8 cellular contexts compared by ENCODE assay signal in the genomic region with DNA sequence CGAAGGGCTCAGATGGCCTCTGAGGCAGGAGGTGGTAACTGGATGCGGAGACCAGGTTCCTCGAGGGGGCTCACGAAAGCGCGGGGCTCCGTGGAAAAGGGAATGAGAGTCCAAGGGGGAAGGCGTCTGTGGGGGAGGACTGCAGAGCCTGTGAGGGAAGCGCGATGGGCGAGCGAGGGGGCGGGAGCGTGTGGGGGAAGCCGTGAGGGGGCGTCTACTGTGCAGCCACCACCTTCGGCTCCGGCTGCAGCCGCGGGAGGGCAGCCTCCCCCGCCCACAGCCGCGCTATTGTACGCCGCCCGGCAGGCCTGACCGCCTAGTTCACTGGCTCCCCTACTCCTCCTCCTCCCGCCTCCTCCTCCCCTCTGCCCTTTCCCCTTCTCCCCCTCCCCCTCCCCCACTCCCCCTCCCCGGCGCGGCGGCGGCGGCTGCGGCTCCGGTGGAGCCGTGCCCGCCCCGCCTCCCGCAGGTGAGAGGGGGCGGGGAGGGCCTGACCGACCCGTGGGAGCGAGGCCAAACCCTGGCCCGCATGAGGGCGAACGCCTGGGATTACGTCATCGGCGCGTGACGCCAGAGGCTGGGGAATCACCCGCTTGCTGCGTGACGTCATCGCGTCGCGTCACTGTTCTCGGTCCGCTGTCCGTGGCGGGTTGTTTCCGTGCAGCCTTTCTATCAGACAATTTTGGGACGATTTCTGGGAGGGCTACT. TPM values are rescaled to one million over a fixed set of nuclear protein-coding genes. Genes with fewer than 3 reads are reported as not detected.
DNase-seq lines count a peak whose midpoint lies in the region; ATAC-seq and TF ChIP-seq lines count a peak whose summit lies in the region.

A gene (minus strand): TSS at position 294 of the 708 bp plus-strand sequence. CDS start 81,574 bp downstream, outside the sequence.

- BruUV-seq in Calu3 (replicated peaks; lab: Mats Ljungman, UMichigan) = no TSS peak

- H3K27ac ChIP-seq in esophagus squamous epithelium = peak within 1 kb of the TSS; percentile 84 to 90 (median 86)

- H3K4me3 ChIP-seq in esophagus squamous epithelium = peak within 1 kb of the TSS; percentile 73 to 95 (median 83)

- H3K4me1 ChIP-seq in esophagus squamous epithelium = peaks cover 14 to 47% (median 16%) of the 10 kb centered on the region in 3 donors

- peak; percentile 44 for ATAC-seq in GM21447 (IDR thresholded peaks at IDR 0.05; ENCODE audit: unreplicated experiment)

- no peak for TF ChIP-seq POLR2A in esophagus squamous epithelium (IDR thresholded peaks at IDR 0.05)

- TF ChIP-seq CTCF in Calu3 (IDR thresholded peaks at IDR 0.05; ENCODE audit: unreplicated experiment) (no peak), esophagus squamous epithelium (IDR thresholded peaks at IDR 0.05) (no peak)

- no peaks in the 10 kb centered on the region for H3K27me3 Mint-ChIP-seq in Calu3 (ENCODE audit: unreplicated experiment)

- no peaks in the 10 kb centered on the region for H3K9me3 ChIP-seq in esophagus squamous epithelium

- no peaks in the 10 kb centered on the region for H3K9me3 Mint-ChIP-seq in Calu3 (ENCODE audit: low read depth, unreplicated experiment)

- peak; percentile 92 for DNase-seq in Calu3
- peak; percentile 86 for DNase-seq in HuH-7 (ENCODE audit: low spot score)
- DNase-seq in OCI-M1 (lab: John Stamatoyannopoulos, UW) = peak; percentile 98
- peak; percentile 84 to 87 for DNase-seq in activated T-cell treated with anti-CD3 and anti-CD28 coated beads, Interleukin-2, amount 50 U/mL, for 48 hours
- peak; percentile 13 for DNase-seq in esophagus squamous epithelium (lab: John Stamatoyannopoulos, UW)
- peak; percentile 77 for DNase-seq in myocyte (ENCODE audit: low read depth)
- DNase-seq in stimulated activated CD8-positive, alpha-beta memory T cell treated with anti-CD3 and anti-CD28 coated beads, Interleukin-7, amount 100 ng/mL, for 24 hours (ENCODE audit: low read depth) = peak; percentile 76

- peak within 1 kb of the TSS; percentile 98 for H3K27ac Mint-ChIP-seq in Calu3 (ENCODE audit: unreplicated experiment)

- H3K36me3 ChIP-seq in esophagus squamous epithelium = no peaks in the 10 kb centered on the region

- H3K4me1 Mint-ChIP-seq in Calu3 (ENCODE audit: low read depth, unreplicated experiment) = peaks cover 39% of the 10 kb centered on the region

- CTCF ChIA-PET in Calu3 (lab: Charles Lee) = interaction anchor here (0.6 to 1.0 kb wide), 5 partner anchors 12 to 91 kb away, joined by 3 to 5 read pairs (median 4); no protein-coding TSS in a partner anchor

- peaks cover 41% of the 10 kb centered on the region for H3K36me3 Mint-ChIP-seq in Calu3 (ENCODE audit: insufficient read depth, unreplicated experiment)

- WGBS in esophagus squamous epithelium, 2 donors = 1% methylated on average over 24 of the region's 65 CpGs; no CpG with 5 or more reads in 1 of the 2 donors

- peak within 1 kb of the TSS; percentile 73 for H3K4me3 Mint-ChIP-seq in Calu3 (ENCODE audit: low read depth, unreplicated experiment)

- peaks cover 0 to 4% (median 0%) of the 10 kb centered on the region in 4 donors for H3K27me3 ChIP-seq in esophagus squamous epithelium

- intact Hi-C loops in Calu3 (cut with micrococcal nuclease; ENCODE audit: unreplicated experiment) = loop anchor here (5.0 kb wide), 2 partner anchors 62 to 282 kb away; no protein-coding TSS in a partner anchor
- intact Hi-C loops in esophagus squamous epithelium (cut with DNase I) = no loop called here

RNA-seq across cellular contexts. Expression of the gene that starts here (rescaled TPM):
- 56.3 and 58.5 TPM in 2 replicates for total RNA-seq in Calu3 (2022)
- total RNA-seq in esophagus squamous epithelium = 10 to 100 TPM; 17.4 to 41.6 (median 24.8) TPM
- total RNA-seq in myocyte = 38.5 and 54.3 TPM in 2 replicates
- 15.3 TPM for polyA plus RNA-seq in myocyte (2012)

Comparison
In these comparisons a context has a peak if more than half of its experiments do, and no peak if none do; other contexts are left out.
1. Peak in every context shown above with its lines: DNase-seq, ATAC-seq, H3K4me3 ChIP-seq and H3K27ac ChIP-seq.
2. DNase-seq: peak in every context shown above with its lines; median percentile 98 in OCI-M1; 92 in Calu3; 86 in HuH-7; 86 in activated T-cell treated with anti-CD3 and anti-CD28 coated beads, Interleukin-2, amount 50 U/mL, for 48 hours; 77 in myocyte; 76 in stimulated activated CD8-positive, alpha-beta memory T cell treated with anti-CD3 and anti-CD28 coated beads, Interleukin-7, amount 100 ng/mL, for 24 hours; 13 in esophagus squamous epithelium.